ENCODE assay signal across 8 cellular contexts in the genomic region with DNA sequence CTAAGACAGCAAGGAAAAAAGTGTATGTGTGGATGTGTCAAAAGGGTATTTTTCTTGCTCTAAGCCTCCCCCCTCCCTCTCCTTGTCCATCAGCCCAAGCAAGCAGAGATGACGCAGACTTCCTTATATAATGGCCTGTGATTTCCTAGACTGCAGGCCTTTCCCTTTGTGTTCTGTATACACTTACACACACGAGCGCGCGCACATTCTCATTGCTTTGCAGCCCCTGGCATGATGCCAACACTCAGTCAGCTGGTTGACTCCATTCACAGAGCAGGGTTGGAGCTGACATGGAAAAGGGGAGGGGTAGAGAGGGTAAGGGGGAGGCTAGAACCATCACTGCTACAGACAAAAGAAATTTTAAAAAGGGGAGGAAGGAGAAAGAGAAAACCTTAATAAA. TPM values are rescaled to one million over a fixed set of nuclear protein-coding genes. Genes with fewer than 3 reads are reported as not detected.
A peak's percentile ranks its signal among the peaks of the same experiment; 100 is the strongest.
DNase-seq lines count a peak whose midpoint lies in the region; ATAC-seq and TF ChIP-seq lines count a peak whose summit lies in the region.

No MANE protein-coding gene starts in this region.

- H3K4me2 ChIP-seq in GM23248 (ENCODE audit: unreplicated experiment): peak overlapping the region; percentile 52

- H3F3A ChIP-seq in GM23248 (ENCODE audit: insufficient read depth): peaks cover 12% of the 10 kb centered on the region

- no peaks in the 10 kb centered on the region for H3K36me3 ChIP-seq in GM23248 (ENCODE audit: low read depth)

- H3K27ac ChIP-seq in GM23248: peak overlapping the region; percentile 4

- peaks cover 6% of the 10 kb centered on the region; the same call in 1 of the 2 replicates for H4K20me1 ChIP-seq in GM23248 (ENCODE audit: insufficient read depth)

- H3K9me2 ChIP-seq in GM23248 (ENCODE audit: insufficient read depth): no peaks in the 10 kb centered on the region

- intact Hi-C loops in left cardiac atrium (cut with DNase I): loop anchor here in 1 of 2 donors (10.0 kb wide), 1 partner anchor 56 kb away; no protein-coding TSS in a partner anchor

- in situ Hi-C loops in GM23248 (cut with MboI): no loop called here

- H3K4me1 ChIP-seq in GM23248 (ENCODE audit: insufficient read depth): peaks cover 21% of the 10 kb centered on the region

- H2AFZ ChIP-seq in GM23248: peak overlapping the region; percentile 12; the same call in 1 of the 2 replicates

- DNase-seq in GM23248 (peak; percentile 89), NCI-H446 treated with DMSO at 0.1 percent for 48 hours (lab: John Stamatoyannopoulos, UW) (peak; percentile 93), amniotic epithelial cell (ENCODE audit: low read depth) (peak; percentile 91), left cardiac atrium (peak; percentile 87), pulmonary artery endothelial cell (ENCODE audit: low read depth, low spot score) (peak; percentile 97)

- ATAC-seq in left cardiac atrium (peak; percentile 94 to 95), HG03108 (IDR thresholded peaks at IDR 0.05; ENCODE audit: unreplicated experiment) (no peak), HG02623 (IDR thresholded peaks at IDR 0.05; ENCODE audit: unreplicated experiment) (no peak), GM18505 (IDR thresholded peaks at IDR 0.05; ENCODE audit: unreplicated experiment) (no peak)

- 8 to 12% methylated on average over 5 of the region's 5 CpGs for WGBS in GM23248 (ENCODE audit: low coverage in 1 of 2, low lambda C conversion rate in 2 of 2, missing lambda C conversion rate in 2 of 2), 2 experiments

- no peaks in the 10 kb centered on the region for H3K9me3 ChIP-seq in GM23248 (ENCODE audit: low read depth)

- peaks cover 100% of the 10 kb centered on the region for H3K79me2 ChIP-seq in GM23248 (ENCODE audit: insufficient read depth)

- H3K4me3 ChIP-seq in GM23248: peak overlapping the region; percentile 37; the same call in 1 of the 2 replicates

- no peak for TF ChIP-seq POLR2A in GM18505 (IDR thresholded peaks at IDR 0.05; ENCODE audit: borderline replicate concordance, extremely low read depth, insufficient read depth, insufficient read length)

- no peaks in the 10 kb centered on the region for H3K27me3 ChIP-seq in GM23248 (replicated peaks; ENCODE audit: insufficient read depth)

- H3K9ac ChIP-seq in GM23248: peak overlapping the region; percentile 44

RNA-seq across cellular contexts. Expression of gene GATAD2B, which starts 41.8 kb away (rescaled TPM):
- 3.9 and 4.3 TPM in 2 replicates for total RNA-seq in GM23248 (2014; rRNA removed; shearing (Covaris generic))
- polyA plus RNA-seq in GM23248 (2016; fragmentation: Nextera tagmentation; extraction: Ambion mirVana): 3.2 and 3.3 TPM in 2 replicates
- 10 to 100 TPM; 29.0 to 39.5 TPM for total RNA-seq in left cardiac atrium
- 4.2 and 4.7 TPM in 2 replicates for total RNA-seq in pulmonary artery endothelial cell

Comparison
In these comparisons a context has a peak if more than half of its experiments do, and no peak if none do; other contexts are left out.
1. ATAC-seq: peak in left cardiac atrium (2 of 2); none in HG03108 (single experiment), HG02623 (single experiment) and GM18505 (single experiment).
2. Peak in every context shown above with its lines, with median percentiles within 50 percentile points of each other: DNase-seq.